Comparison of ENCODE assay signal across 16 cellular contexts in the genomic region with DNA sequence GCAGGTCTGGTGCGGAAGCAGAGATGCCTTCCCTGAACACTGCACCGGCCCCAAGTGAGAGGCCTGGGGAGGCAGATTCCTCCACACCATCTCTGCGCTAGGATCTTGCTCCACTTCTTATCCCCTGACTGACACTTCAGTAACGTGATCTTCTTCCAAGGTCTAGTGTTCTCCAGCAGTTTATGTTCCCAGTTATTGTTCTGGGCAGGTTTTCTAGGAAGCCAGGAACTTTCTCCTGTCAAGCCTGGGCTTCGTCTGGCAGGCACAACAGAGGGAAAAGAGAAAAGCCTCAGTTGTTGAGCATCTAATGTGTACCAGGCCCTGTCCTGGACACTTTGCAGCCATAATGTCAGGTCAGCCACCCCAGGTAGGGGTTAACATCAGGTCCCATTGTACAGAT. TPM values are rescaled to one million over a fixed set of nuclear protein-coding genes. Genes with fewer than 3 reads are reported as not detected.
DNase-seq lines count a peak whose midpoint lies in the region; ATAC-seq and TF ChIP-seq lines count a peak whose summit lies in the region.
"Had no signal": no experiment of that assay in that cellular context is flagged by ENCODE, and none has a peak within 500 bp of the region (broad histone marks: within the 10 kb centered on the region; RNA-seq: fewer than 3 reads in every experiment).

No MANE protein-coding gene starts in this region.

- intact Hi-C loops in vagina (cut with DNase I) = no loop called here
- intact Hi-C loops in left lung (cut with DNase I) = no loop called here
- intact Hi-C loops in adrenal gland (cut with DNase I) = no loop called here

- H3K27ac ChIP-seq in gastroesophageal sphincter (peak overlapping the region in 3 of 4 donors; percentile 29 to 46 (median 43)), vagina (peak overlapping the region; percentile 38), left lung (no peak overlapping the region), adrenal gland (no peak overlapping the region)

- peak overlapping the region; percentile 92 to 97 for H3K27ac Mint-ChIP-seq in activated naive CD4-positive, alpha-beta T cell treated with anti-CD3 and anti-CD28 coated beads, Interleukin-2, amount 50 U/mL, for 72 hours
- H3K27ac Mint-ChIP-seq in activated CD8-positive, alpha-beta T cell treated with anti-CD3 and anti-CD28 coated beads, Interleukin-2, amount 10 ng/mL, durations not matched to agents 7 days and 5 days = peak overlapping the region; percentile 94

- peaks cover 0 to 3% of the 10 kb centered on the region in 2 donors for H3K36me3 ChIP-seq in gastroesophageal sphincter
- no peaks in the 10 kb centered on the region for H3K36me3 ChIP-seq in vagina
- peaks cover 0 to 6% of the 10 kb centered on the region in 2 donors for H3K36me3 ChIP-seq in left lung
- H3K36me3 ChIP-seq in adrenal gland (replicated peaks in 1 of 2) = no peaks in the 10 kb centered on the region

- no peaks in the 10 kb centered on the region for H3K27me3 Mint-ChIP-seq in activated CD8-positive, alpha-beta T cell treated with anti-CD3 and anti-CD28 coated beads, Interleukin-2, amount 10 ng/mL, durations not matched to agents 7 days and 5 days (ENCODE audit: low read depth)
- H3K27me3 Mint-ChIP-seq: brain, T-cell had no signal

- no peak for TF ChIP-seq EP300 in gastroesophageal sphincter (IDR thresholded peaks at IDR 0.05)

- peaks cover 90% of the 10 kb centered on the region for H3K4me1 Mint-ChIP-seq in activated CD8-positive, alpha-beta T cell treated with anti-CD3 and anti-CD28 coated beads, Interleukin-2, amount 10 ng/mL, durations not matched to agents 7 days and 5 days (ENCODE audit: low read depth)

- H3K4me1 ChIP-seq in gastroesophageal sphincter (peaks cover 0 to 8% (median 0%) of the 10 kb centered on the region in 3 donors), vagina (peaks cover 76% of the 10 kb centered on the region), left lung (peaks cover 13 to 92% of the 10 kb centered on the region in 2 donors), adrenal gland (replicated peaks in 1 of 2) (no peaks in the 10 kb centered on the region)

- H3K9me3 Mint-ChIP-seq in activated naive CD4-positive, alpha-beta T cell treated with anti-CD3 and anti-CD28 coated beads, Interleukin-2, amount 50 U/mL, for 72 hours = no peaks in the 10 kb centered on the region
- no peaks in the 10 kb centered on the region for H3K9me3 Mint-ChIP-seq in activated CD8-positive, alpha-beta T cell treated with anti-CD3 and anti-CD28 coated beads, Interleukin-2, amount 10 ng/mL, durations not matched to agents 7 days and 5 days (ENCODE audit: insufficient read depth)
- H3K9me3 Mint-ChIP-seq: brain, T-cell had no signal

- CTCF ChIA-PET in activated CD8-positive, alpha-beta T cell treated with anti-CD3 and anti-CD28 coated beads, Interleukin-2, amount 10 ng/mL, durations not matched to agents 7 days and 5 days (lab: Charles Lee) = no interaction called here

- H3K4me3 Mint-ChIP-seq in activated CD8-positive, alpha-beta T cell treated with anti-CD3 and anti-CD28 coated beads, Interleukin-2, amount 10 ng/mL, durations not matched to agents 7 days and 5 days = no peak overlapping the region
- H3K4me3 Mint-ChIP-seq: brain had no signal

- TF ChIP-seq POLR2A in gastroesophageal sphincter (IDR thresholded peaks at IDR 0.05) (no peak), vagina (IDR thresholded peaks at IDR 0.05) (no peak), adrenal gland (IDR thresholded peaks at IDR 0.05) (no peak)

- no peak for DNase-seq in activated naive CD4-positive, alpha-beta T cell treated with anti-CD3 and anti-CD28 coated beads, Interleukin-2, amount 50 U/mL, for 72 hours (ENCODE audit: low spot score in 2 of 2)
- no peak for DNase-seq in activated naive CD4-positive, alpha-beta T cell treated with Interleukin-2 at 50 U/mL for 16 hours
- no peak for DNase-seq in activated CD8-positive, alpha-beta T cell treated with anti-CD3 and anti-CD28 coated beads, Interleukin-2, amount 10 ng/mL, durations not matched to agents 7 days and 5 days
- DNase-seq in vagina (ENCODE audit: extremely low spot score in 2 of 2) (no peak), left lung (no peak), adrenal gland (no peak), middle frontal gyrus (ENCODE audit: extremely low spot score, low spot score) (no peak)
- DNase-seq: activated CD4-positive, CD25-positive, alpha-beta regulatory T cell; hippocampal formation; left cardiac atrium; NCI-H2081 treated with DMSO at 0.1 percent for 48 hours; RPMI8226; T-cell had no signal

- no peaks in the 10 kb centered on the region for H3K9me3 ChIP-seq in gastroesophageal sphincter
- no peaks in the 10 kb centered on the region for H3K9me3 ChIP-seq in vagina
- H3K9me3 ChIP-seq in left lung = no peaks in the 10 kb centered on the region
- no peaks in the 10 kb centered on the region for H3K9me3 ChIP-seq in adrenal gland (replicated peaks in 1 of 3)

- peaks cover 40 to 45% of the 10 kb centered on the region in 2 donors for H3K36me3 Mint-ChIP-seq in activated naive CD4-positive, alpha-beta T cell treated with anti-CD3 and anti-CD28 coated beads, Interleukin-2, amount 50 U/mL, for 72 hours
- H3K36me3 Mint-ChIP-seq in activated CD8-positive, alpha-beta T cell treated with anti-CD3 and anti-CD28 coated beads, Interleukin-2, amount 10 ng/mL, durations not matched to agents 7 days and 5 days (ENCODE audit: low read depth) = peaks cover 26% of the 10 kb centered on the region
- H3K36me3 Mint-ChIP-seq: brain had no signal

- ATAC-seq in activated naive CD4-positive, alpha-beta T cell treated with anti-CD3 and anti-CD28 coated beads, Interleukin-2, amount 50 U/mL, for 72 hours = no peak
- ATAC-seq in activated CD8-positive, alpha-beta T cell treated with anti-CD3 and anti-CD28 coated beads, Interleukin-2, amount 10 ng/mL, durations not matched to agents 7 days and 5 days = no peak
- ATAC-seq in gastroesophageal sphincter (no peak), left lung (no peak)
- ATAC-seq: left cardiac atrium, T-cell had no signal

- 77 to 100% methylated on average over 2 to 5 of the region's 5 CpGs for WGBS in gastroesophageal sphincter (ENCODE audit: low coverage in 1 of 2), 2 donors
- WGBS in adrenal gland, 4 donors = 87 to 95% (median 92%) methylated on average over 5 of the region's 5 CpGs

- POLR2A ChIA-PET in activated CD8-positive, alpha-beta T cell treated with anti-CD3 and anti-CD28 coated beads, Interleukin-2, amount 10 ng/mL, durations not matched to agents 7 days and 5 days (lab: Charles Lee) = interaction anchor here (0.7 kb wide), 1 partner anchor 21 kb away, joined by 5 read pairs; no protein-coding TSS in a partner anchor

- no peak overlapping the region for H3K4me3 ChIP-seq in gastroesophageal sphincter
- H3K4me3 ChIP-seq in vagina = no peak overlapping the region
- H3K4me3 ChIP-seq in left lung = no peak overlapping the region
- H3K4me3 ChIP-seq in adrenal gland = no peak overlapping the region
- H3K4me3 ChIP-seq: GM23248 had no signal

- TF ChIP-seq CTCF in gastroesophageal sphincter (IDR thresholded peaks at IDR 0.05) (no peak), vagina (IDR thresholded peaks at IDR 0.05) (no peak), left lung (IDR thresholded peaks at IDR 0.05) (no peak), adrenal gland (IDR thresholded peaks at IDR 0.05) (no peak)

- H3K27me3 ChIP-seq in gastroesophageal sphincter (no peaks in the 10 kb centered on the region), vagina (no peaks in the 10 kb centered on the region), left lung (no peaks in the 10 kb centered on the region), adrenal gland (no peaks in the 10 kb centered on the region)

RNA-seq across cellular contexts. Expression of a gene that starts 10.5 kb away (rescaled TPM):
- total RNA-seq in activated naive CD4-positive, alpha-beta T cell treated with anti-CD3 and anti-CD28 coated beads, Interleukin-2, amount 50 U/mL, for 72 hours = 100 to 1,000 TPM; 270 to 324 TPM
- 10 to 100 TPM; 68.2 to 72.9 TPM for total RNA-seq in activated CD8-positive, alpha-beta T cell treated with anti-CD3 and anti-CD28 coated beads, Interleukin-2, amount 10 ng/mL, durations not matched to agents 7 days and 5 days
- total RNA-seq in gastroesophageal sphincter (10 to 100 TPM; 12.7 to 24.0 (median 19.1) TPM), vagina (91.6 TPM), left lung (100 to 1,000 TPM in 1 of 2 donors, 10 to 100 TPM in 1; 88.4 to 244 TPM), adrenal gland (10 to 100 TPM in 7 of 8 donors, 1 to 10 TPM in 1; 6.2 to 38.2 (median 21.2) TPM)
- polyA plus RNA-seq in adrenal gland = 10 to 100 TPM in 2 of 3 donors, 1 to 10 TPM in 1; 5.4 to 53.4 (median 13.1) TPM

Comparison
In these comparisons a context has a peak if more than half of its experiments do, and no peak if none do; other contexts are left out.
1. H3K27ac ChIP-seq: peak in gastroesophageal sphincter (3 of 4) and vagina (single experiment); none in left lung (0 of 2) and adrenal gland (0 of 5).